Comparison of ENCODE assay signal across 19 cellular contexts in genomic region chr3:145869958-145870357, GRCh38.
A peak's percentile ranks its signal among the peaks of the same experiment; 100 is the strongest.
DNase-seq lines count a peak whose midpoint lies in the region; ATAC-seq, FAIRE-seq and TF ChIP-seq lines count a peak whose summit lies in the region.
"Had no signal": no experiment of that assay in that cellular context is flagged by ENCODE, and none has a peak within 500 bp of the region (broad histone marks: within the 10 kb centered on the region; RNA-seq: fewer than 3 reads in every experiment).

No MANE protein-coding gene starts in this region.

- 23 to 47% methylated on average over 1 of the region's 1 CpG for WGBS in upper lobe of left lung, 2 donors

- H3K27ac ChIP-seq in upper lobe of left lung (no peak overlapping the region), PC-9 (no peak overlapping the region)
- H3K27ac ChIP-seq: 22Rv1, brain microvascular endothelial cell, tibial artery had no signal

- no peaks in the 10 kb centered on the region for H4K20me1 ChIP-seq in PC-9 (ENCODE audit: insufficient read depth)

- no TSS peak for BruUV-seq in PC-9 (replicated peaks; lab: Mats Ljungman, UMichigan)

- no peak for TF ChIP-seq POLR2A in upper lobe of left lung (IDR thresholded peaks at IDR 0.05)

- POLR2A ChIA-PET in PC-9 (lab: Charles Lee; ENCODE audit: unreplicated experiment) = interaction anchor here (0.6 kb wide), 1 partner anchor 1822 kb away, joined by 3 read pairs; no protein-coding TSS in a partner anchor

- H3F3A ChIP-seq in PC-9 (ENCODE audit: insufficient read depth, low read depth) = no peaks in the 10 kb centered on the region

- no peaks in the 10 kb centered on the region for H3K9me2 ChIP-seq in PC-9 (ENCODE audit: insufficient read depth)

- H3K36me3 ChIP-seq in upper lobe of left lung = no peaks in the 10 kb centered on the region
- H3K36me3 ChIP-seq in PC-9 (ENCODE audit: low read depth) = no peaks in the 10 kb centered on the region
- H3K36me3 ChIP-seq: brain microvascular endothelial cell, tibial artery had no signal

- peak; percentile 70 for ATAC-seq in HG02623 (IDR thresholded peaks at IDR 0.05; ENCODE audit: unreplicated experiment)
- peak; percentile 65 for ATAC-seq in HG03342 (IDR thresholded peaks at IDR 0.05; ENCODE audit: unreplicated experiment)
- no peak for ATAC-seq in upper lobe of left lung (ENCODE audit: low FRiP score in 2 of 2)
- no peak for ATAC-seq in HG03045 (IDR thresholded peaks at IDR 0.05; ENCODE audit: unreplicated experiment)
- ATAC-seq: K562; naive thymus-derived CD8-positive, alpha-beta T cell; T-cell had no signal

- H3K9me3 ChIP-seq in upper lobe of left lung (no peaks in the 10 kb centered on the region), PC-9 (ENCODE audit: insufficient read depth, low read depth) (no peaks in the 10 kb centered on the region; the same call in 1 of the 2 replicates)

- peak; percentile 37 for FAIRE-seq in GM19239 (lab: Jason Lieb, UNC)
- FAIRE-seq: K562 had no signal

- no peak for TF ChIP-seq EP300 in upper lobe of left lung (IDR thresholded peaks at IDR 0.05)

- H3K79me2 ChIP-seq in PC-9 (ENCODE audit: low read depth) = no peaks in the 10 kb centered on the region

- intact Hi-C loops in PC-9 (cut with micrococcal nuclease; ENCODE audit: unreplicated experiment) = no loop called here

- peak; percentile 10 for DNase-seq in A172 (ENCODE audit: low spot score)
- no peak for DNase-seq in GM19239 (ENCODE audit: insufficient read length, low spot score)
- no peak for DNase-seq in upper lobe of left lung
- no peak for DNase-seq in PC-9
- DNase-seq in DMS 273 treated with DMSO at 0.1 percent for 48 hours (lab: John Stamatoyannopoulos, UW) = no peak
- DNase-seq: activated CD4-positive, alpha-beta T cell treated with anti-CD3 and anti-CD28 coated beads, Interleukin-2, amount 50 U/mL, for 1 hour; activated gamma-delta T cell; brain microvascular endothelial cell; glutamatergic neuron; HCEC 1CT; naive thymus-derived CD8-positive, alpha-beta T cell; NCI-H2081 treated with DMSO at 0.1 percent for 48 hours; T-cell; tibial artery had no signal

- no peak for TF ChIP-seq CTCF in upper lobe of left lung (IDR thresholded peaks at IDR 0.05)
- no peak for TF ChIP-seq CTCF in PC-9 (conservative IDR thresholded peaks at IDR 0.05)

- CTCF ChIA-PET in PC-9 (lab: Charles Lee) = no interaction called here

- H2AFZ ChIP-seq in PC-9 = no peak overlapping the region

- H3K4me3 ChIP-seq in upper lobe of left lung (no peak overlapping the region), PC-9 (no peak overlapping the region)
- H3K4me3 ChIP-seq: K562, tibial artery had no signal

- no peaks in the 10 kb centered on the region for H3K27me3 ChIP-seq in upper lobe of left lung
- no peaks in the 10 kb centered on the region for H3K27me3 ChIP-seq in PC-9 (ENCODE audit: insufficient read depth, low read depth)
- H3K27me3 ChIP-seq: brain microvascular endothelial cell, tibial artery had no signal

- H3K4me2 ChIP-seq in PC-9 = no peak overlapping the region

- H3K4me1 ChIP-seq in upper lobe of left lung = no peaks in the 10 kb centered on the region
- no peaks in the 10 kb centered on the region for H3K4me1 ChIP-seq in PC-9 (replicated peaks; ENCODE audit: insufficient read depth)
- H3K4me1 ChIP-seq: tibial artery had no signal

Comparison
In these comparisons a context has a peak if more than half of its experiments do, and no peak if none do; other contexts are left out.
1. ATAC-seq: peak in HG02623 (single experiment) and HG03342 (single experiment); none in upper lobe of left lung (0 of 2) and HG03045 (single experiment).